Comparison of ENCODE assay signal across 8 cellular contexts in the genomic region with DNA sequence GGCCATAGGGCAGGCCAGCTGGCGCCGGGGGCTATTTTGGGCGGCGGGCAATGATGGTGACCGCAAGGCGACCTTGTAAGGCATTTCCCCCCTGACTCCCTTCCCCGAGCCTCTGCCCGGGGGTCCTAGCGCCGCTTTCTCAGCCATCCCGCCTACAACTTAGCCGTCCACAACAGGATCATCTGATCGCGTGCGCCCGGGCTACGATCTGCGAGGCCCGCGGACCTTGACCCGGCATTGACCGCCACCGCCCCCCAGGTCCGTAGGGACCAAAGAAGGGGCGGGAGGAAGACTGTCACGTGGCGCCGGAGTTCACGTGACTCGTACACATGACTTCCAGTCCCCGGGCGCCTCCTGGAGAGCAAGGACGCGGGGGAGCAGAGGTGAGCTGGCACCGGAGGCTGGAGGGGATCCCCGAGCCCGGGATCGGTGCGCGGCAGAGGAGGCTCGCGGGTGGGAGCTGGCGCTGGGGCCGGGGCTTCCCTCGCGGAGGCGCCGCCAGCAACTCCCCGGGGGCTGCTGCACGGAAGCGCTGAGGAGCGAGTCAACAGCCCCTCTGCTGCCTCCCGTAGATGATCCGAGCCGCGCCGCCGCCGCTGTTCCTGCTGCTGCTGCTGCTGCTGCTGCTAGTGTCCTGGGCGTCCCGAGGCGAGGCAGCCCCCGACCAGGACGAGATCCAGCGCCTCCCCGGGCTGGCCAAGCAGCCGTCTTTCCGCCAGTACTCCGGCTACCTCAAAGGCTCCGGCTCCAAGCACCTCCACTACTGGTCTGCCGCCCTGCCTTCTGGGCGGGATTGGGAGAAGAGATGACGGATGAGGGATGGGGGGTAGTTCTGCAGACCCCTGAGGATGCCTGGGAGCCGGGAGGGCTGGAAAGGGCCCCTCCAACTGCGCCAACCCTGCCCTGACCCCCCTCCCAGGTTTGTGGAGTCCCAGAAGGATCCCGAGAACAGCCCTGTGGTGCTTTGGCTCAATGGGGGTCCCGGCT. TPM values are rescaled to one million over a fixed set of nuclear protein-coding genes. Genes with fewer than 3 reads are reported as not detected.
DNase-seq lines count a peak whose midpoint lies in the region; ATAC-seq and TF ChIP-seq lines count a peak whose summit lies in the region.

A gene (plus strand): TSS at position 339 of the 987 bp plus-strand sequence. CDS start 234 bp downstream, at position 573.
A gene with protein sequence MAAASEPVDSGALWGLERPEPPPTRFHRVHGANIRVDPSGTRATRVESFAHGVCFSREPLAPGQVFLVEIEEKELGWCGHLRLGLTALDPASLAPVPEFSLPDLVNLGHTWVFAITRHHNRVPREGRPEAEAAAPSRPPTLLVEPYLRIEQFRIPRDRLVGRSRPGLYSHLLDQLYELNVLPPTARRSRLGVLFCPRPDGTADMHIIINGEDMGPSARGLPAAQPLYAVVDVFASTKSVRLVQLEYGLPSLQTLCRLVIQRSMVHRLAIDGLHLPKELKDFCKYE (minus strand): TSS at position 212 of the 987 bp plus-strand sequence. CDS start 217 bp downstream, outside the sequence.

- peaks cover 2 to 49% (median 40%) of the 10 kb centered on the region in 4 donors for H3K4me1 ChIP-seq in liver (ENCODE audit: control insufficient read depth in 4 of 4, insufficient read depth in 4 of 4, low read length in 3 of 4)

- no peaks in the 10 kb centered on the region for H3K27me3 ChIP-seq in liver (ENCODE audit: control insufficient read depth in 4 of 4, insufficient read depth in 4 of 4, low read length in 3 of 4)

- peak; percentile 33 to 37 for TF ChIP-seq RAD21 in liver (IDR thresholded peaks at IDR 0.05)

- TF ChIP-seq CTCF in liver (IDR thresholded peaks at IDR 0.05; ENCODE audit: low read depth, low read length, missing input control) = no peak

- peak; percentile 68 for ATAC-seq in GM19025 (IDR thresholded peaks at IDR 0.05; ENCODE audit: low read depth, unreplicated experiment)
- peak; percentile 68 for ATAC-seq in HG03342 (IDR thresholded peaks at IDR 0.05; ENCODE audit: unreplicated experiment)

- DNase-seq in AG20443 (ENCODE audit: low spot score) = peak; percentile 97
- peak; percentile 75 to 94 for DNase-seq in NCI-H526 (lab: John Stamatoyannopoulos, UW)
- DNase-seq in activated CD4-positive, alpha-beta T cell treated with anti-CD3 and anti-CD28 coated beads, Interleukin-2, amount 50 U/mL, for 4 hours = peak; percentile 78 to 83
- peak; percentile 94 for DNase-seq in dermis blood vessel endothelial cell
- peak; percentile 87 for DNase-seq in stimulated activated CD4-positive, alpha-beta T cell treated with anti-CD3 and anti-CD28 coated beads, Interleukin-4, amount 100 ng/mL, for 1 hour

- peak within 1 kb of the TSS; percentile 92 to 95 for H3K27ac ChIP-seq in liver (ENCODE audit: low read depth in 1 of 2, low read length in 2 of 2)

- H3K9me3 ChIP-seq in liver (ENCODE audit: control insufficient read depth in 4 of 4, low read length in 3 of 4) = no peaks in the 10 kb centered on the region

- peak within 1 kb of the TSS; percentile 60 to 85 for H3K9ac ChIP-seq in liver (ENCODE audit: low read depth in 1 of 2, low read length in 2 of 2)

- WGBS in liver = 1% methylated on average over 77 of the region's 77 CpGs

- peaks cover 5 to 34% (median 19%) of the 10 kb centered on the region in 4 donors for H3K36me3 ChIP-seq in liver (ENCODE audit: control insufficient read depth in 4 of 4, insufficient read depth in 3 of 4, low read depth in 1 of 4, low read length in 3 of 4)

- H3K4me3 ChIP-seq in liver (ENCODE audit: low read depth in 1 of 3, low read length in 3 of 3) = peak within 1 kb of the TSS; percentile 69 to 83 (median 77)

TF ChIP-seq in liver, 16 proteins besides CTCF, POLR2A, EP300 and RAD21:
- TF ChIP-seq, protein P1, sequence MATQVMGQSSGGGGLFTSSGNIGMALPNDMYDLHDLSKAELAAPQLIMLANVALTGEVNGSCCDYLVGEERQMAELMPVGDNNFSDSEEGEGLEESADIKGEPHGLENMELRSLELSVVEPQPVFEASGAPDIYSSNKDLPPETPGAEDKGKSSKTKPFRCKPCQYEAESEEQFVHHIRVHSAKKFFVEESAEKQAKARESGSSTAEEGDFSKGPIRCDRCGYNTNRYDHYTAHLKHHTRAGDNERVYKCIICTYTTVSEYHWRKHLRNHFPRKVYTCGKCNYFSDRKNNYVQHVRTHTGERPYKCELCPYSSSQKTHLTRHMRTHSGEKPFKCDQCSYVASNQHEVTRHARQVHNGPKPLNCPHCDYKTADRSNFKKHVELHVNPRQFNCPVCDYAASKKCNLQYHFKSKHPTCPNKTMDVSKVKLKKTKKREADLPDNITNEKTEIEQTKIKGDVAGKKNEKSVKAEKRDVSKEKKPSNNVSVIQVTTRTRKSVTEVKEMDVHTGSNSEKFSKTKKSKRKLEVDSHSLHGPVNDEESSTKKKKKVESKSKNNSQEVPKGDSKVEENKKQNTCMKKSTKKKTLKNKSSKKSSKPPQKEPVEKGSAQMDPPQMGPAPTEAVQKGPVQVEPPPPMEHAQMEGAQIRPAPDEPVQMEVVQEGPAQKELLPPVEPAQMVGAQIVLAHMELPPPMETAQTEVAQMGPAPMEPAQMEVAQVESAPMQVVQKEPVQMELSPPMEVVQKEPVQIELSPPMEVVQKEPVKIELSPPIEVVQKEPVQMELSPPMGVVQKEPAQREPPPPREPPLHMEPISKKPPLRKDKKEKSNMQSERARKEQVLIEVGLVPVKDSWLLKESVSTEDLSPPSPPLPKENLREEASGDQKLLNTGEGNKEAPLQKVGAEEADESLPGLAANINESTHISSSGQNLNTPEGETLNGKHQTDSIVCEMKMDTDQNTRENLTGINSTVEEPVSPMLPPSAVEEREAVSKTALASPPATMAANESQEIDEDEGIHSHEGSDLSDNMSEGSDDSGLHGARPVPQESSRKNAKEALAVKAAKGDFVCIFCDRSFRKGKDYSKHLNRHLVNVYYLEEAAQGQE (IDR thresholded peaks at IDR 0.05) = peak; percentile 86
- TF ChIP-seq, protein P2, sequence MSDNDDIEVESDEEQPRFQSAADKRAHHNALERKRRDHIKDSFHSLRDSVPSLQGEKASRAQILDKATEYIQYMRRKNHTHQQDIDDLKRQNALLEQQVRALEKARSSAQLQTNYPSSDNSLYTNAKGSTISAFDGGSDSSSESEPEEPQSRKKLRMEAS (IDR thresholded peaks at IDR 0.05) = peak; percentile 93
- TF ChIP-seq NR2F2 (IDR thresholded peaks at IDR 0.05) = peak; percentile 88
- TF ChIP-seq, protein P3, sequence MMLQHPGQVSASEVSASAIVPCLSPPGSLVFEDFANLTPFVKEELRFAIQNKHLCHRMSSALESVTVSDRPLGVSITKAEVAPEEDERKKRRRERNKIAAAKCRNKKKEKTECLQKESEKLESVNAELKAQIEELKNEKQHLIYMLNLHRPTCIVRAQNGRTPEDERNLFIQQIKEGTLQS (IDR thresholded peaks at IDR 0.05) = peak; percentile 45
- TF ChIP-seq, protein P4, sequence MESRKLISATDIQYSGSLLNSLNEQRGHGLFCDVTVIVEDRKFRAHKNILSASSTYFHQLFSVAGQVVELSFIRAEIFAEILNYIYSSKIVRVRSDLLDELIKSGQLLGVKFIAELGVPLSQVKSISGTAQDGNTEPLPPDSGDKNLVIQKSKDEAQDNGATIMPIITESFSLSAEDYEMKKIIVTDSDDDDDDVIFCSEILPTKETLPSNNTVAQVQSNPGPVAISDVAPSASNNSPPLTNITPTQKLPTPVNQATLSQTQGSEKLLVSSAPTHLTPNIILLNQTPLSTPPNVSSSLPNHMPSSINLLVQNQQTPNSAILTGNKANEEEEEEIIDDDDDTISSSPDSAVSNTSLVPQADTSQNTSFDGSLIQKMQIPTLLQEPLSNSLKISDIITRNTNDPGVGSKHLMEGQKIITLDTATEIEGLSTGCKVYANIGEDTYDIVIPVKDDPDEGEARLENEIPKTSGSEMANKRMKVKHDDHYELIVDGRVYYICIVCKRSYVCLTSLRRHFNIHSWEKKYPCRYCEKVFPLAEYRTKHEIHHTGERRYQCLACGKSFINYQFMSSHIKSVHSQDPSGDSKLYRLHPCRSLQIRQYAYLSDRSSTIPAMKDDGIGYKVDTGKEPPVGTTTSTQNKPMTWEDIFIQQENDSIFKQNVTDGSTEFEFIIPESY (IDR thresholded peaks at IDR 0.05) = peak; percentile 83
- TF ChIP-seq HNF4A (conservative IDR thresholded peaks at IDR 0.05) = peak; percentile 95 to 98
- TF ChIP-seq SP1 (IDR thresholded peaks at IDR 0.05) = peak; percentile 81
- peak; percentile 92 to 93 for TF ChIP-seq RXRA (IDR thresholded peaks at IDR 0.05)
- no peak for TF ChIP-seq FOXA1 (IDR thresholded peaks at IDR 0.05)
- TF ChIP-seq GABPA (IDR thresholded peaks at IDR 0.05 in 1 of 2, conservative IDR thresholded peaks at IDR 0.05 in 1 of 2) = peak in 1 of 2 donors; percentile 70
- TF ChIP-seq TAF1 (conservative IDR thresholded peaks at IDR 0.05) = no peak
- peak; percentile 33 to 59 for TF ChIP-seq EGR1 (IDR thresholded peaks at IDR 0.05; ENCODE audit: low read depth in 2 of 2)
- TF ChIP-seq JUND (IDR thresholded peaks at IDR 0.05) = peak in 1 of 2 donors; percentile 23
- peak; percentile 96 for TF ChIP-seq YY1 (IDR thresholded peaks at IDR 0.05)
- no peak for TF ChIP-seq FOXA2 (IDR thresholded peaks at IDR 0.05)
- TF ChIP-seq HNF4G (IDR thresholded peaks at IDR 0.05) = peak; percentile 93

RNA-seq across cellular contexts. Expression of the first gene that starts in this region (rescaled TPM):
- total RNA-seq in dermis blood vessel endothelial cell (47.8 and 48.1 TPM in 2 replicates), liver (10 to 100 TPM; 45.6 to 48.1 TPM)
- 100 to 1,000 TPM; 105 to 151 TPM for polyA plus RNA-seq in liver

RNA-seq across cellular contexts. Expression of the second gene that starts in this region (rescaled TPM):
- total RNA-seq in dermis blood vessel endothelial cell = 3.2 and 4.4 TPM in 2 replicates
- total RNA-seq in liver = 10 to 100 TPM in 1 of 2 donors, 1 to 10 TPM in 1; 4.1 to 14.5 TPM
- 1 to 10 TPM; 3.7 to 6.2 TPM for polyA plus RNA-seq in liver

Comparison
In these comparisons a context has a peak if more than half of its experiments do, and no peak if none do; other contexts are left out.
1. Peak in every context shown above with its lines: DNase-seq, ATAC-seq, H3K4me3 ChIP-seq and H3K27ac ChIP-seq.